In the genomic region with DNA sequence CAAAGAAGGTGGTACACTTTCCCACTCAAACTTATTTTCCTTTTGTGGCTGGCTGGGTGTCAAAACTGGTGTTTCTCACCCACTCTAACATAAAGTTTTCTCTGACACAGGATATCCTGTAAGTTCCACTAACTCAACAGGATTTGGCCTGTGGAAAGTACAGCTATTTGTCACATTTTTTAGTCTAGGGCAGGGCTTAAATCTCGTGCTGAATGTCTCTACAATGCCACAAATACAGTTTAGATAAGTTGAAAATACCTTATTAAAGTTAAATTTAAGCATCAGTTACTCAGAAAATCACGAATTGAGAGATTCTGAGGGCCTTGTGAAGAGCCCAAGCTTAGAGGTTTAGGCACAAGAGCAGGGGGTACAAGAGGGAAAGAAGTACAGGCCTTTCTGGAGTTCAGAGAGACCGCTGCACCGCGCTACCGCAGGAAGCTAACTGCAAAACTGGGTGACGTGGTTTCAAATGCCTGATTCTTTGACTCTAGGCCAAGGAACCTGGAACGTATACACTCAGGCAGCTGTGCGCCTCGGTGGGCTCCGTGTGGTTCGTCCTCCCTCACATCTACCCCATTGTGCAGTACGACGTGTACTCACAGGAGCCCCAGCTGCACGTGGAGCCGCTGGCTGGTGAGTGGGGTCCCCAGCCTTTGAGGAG, we compare ENCODE assay signal across 1 cellular context.
A peak's percentile ranks its signal among the peaks of the same experiment; 100 is the strongest.
TF ChIP-seq lines count a peak whose summit lies in the region.

No MANE protein-coding gene starts in this region.

TF ChIP-seq in K562, 482 proteins besides CTCF, POLR2A, EP300 and RAD21:
- 0 out of 2 replicates have a peak, but pooled peaks have one; percentile 35 for TF ChIP-seq POLR2G (IDR thresholded peaks at IDR 0.05; ENCODE audit: low read depth, low read length)
- no peak for TF ChIP-seq ZNF184 (CRISPR knock-in tag; IDR thresholded peaks at IDR 0.05)
- TF ChIP-seq RBBP5 (IDR thresholded peaks at IDR 0.05; ENCODE audit: borderline replicate concordance, insufficient read depth, low read length, poor library complexity, severe bottlenecking): no peak
- TF ChIP-seq KLF13 (tag; IDR thresholded peaks at IDR 0.05; ENCODE audit: borderline replicate concordance, low read depth): no peak
